In the genomic region with DNA sequence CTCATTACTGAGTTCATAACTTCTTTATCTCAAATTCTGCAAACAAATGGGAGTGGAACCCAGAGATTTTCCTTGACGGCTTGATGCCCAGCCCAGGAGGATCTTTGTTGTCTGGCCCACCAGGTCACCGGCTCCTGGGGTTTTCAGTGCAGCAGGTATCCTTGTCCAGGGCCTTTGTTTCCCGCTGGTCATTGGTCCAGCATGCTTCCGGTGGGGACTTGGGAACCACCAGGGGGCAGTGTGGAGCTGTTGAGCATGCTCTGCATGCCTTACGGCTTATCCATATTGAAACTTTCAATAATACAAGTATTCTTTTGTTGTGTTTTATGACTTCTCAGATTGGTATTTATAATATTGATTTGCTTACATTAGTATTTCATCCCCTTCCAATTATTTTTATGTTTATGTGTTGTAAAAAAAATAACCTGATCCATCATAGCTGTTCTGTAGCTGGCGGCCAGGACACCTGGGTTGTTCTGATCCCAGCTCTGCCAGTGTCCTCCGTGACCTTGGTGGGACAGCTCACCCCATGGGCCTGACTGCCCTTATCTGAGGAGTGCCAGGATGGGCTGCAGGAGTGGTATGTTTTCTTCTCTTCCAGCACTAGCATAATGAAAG, we compare ENCODE assay signal across 8 cellular contexts.
A peak's percentile ranks its signal among the peaks of the same experiment; 100 is the strongest.
DNase-seq lines count a peak whose midpoint lies in the region; ATAC-seq lines count a peak whose summit lies in the region.

No MANE protein-coding gene starts in this region.

- ATAC-seq in GM19372 (IDR thresholded peaks at IDR 0.05; ENCODE audit: low read depth, unreplicated experiment), result peak; percentile 77

- DNase-seq in CD1c-positive myeloid dendritic cell (ENCODE audit: extremely low spot score) (peak; percentile 73), LoVo (ENCODE audit: low spot score) (peak; percentile 54), ecto neural progenitor cell (ENCODE audit: low spot score) (peak; percentile 77), GDM1 (lab: John Stamatoyannopoulos, UW) (no peak)
- DNase-seq in activated CD4-positive, alpha-beta T cell treated with anti-CD3 and anti-CD28 coated beads, Interleukin-2, amount 50 U/mL, for 1 hour, result peak; percentile 71
- peak; percentile 92 for DNase-seq in stimulated activated CD8-positive, alpha-beta memory T cell treated with anti-CD3 and anti-CD28 coated beads, Interleukin-4, amount 100 ng/mL, for 48 hours

- H3K36me3 ChIP-seq in mesodermal cell (ENCODE audit: control insufficient read depth, insufficient read depth, low read length), result peaks cover 13% of the 10 kb centered on the region

- no peak overlapping the region for H3K4me3 ChIP-seq in mesodermal cell (ENCODE audit: extremely low read depth, insufficient read depth, low read length, poor library complexity, severe bottlenecking)

- 68 to 71% methylated on average over 4 to 5 of the region's 7 CpGs for WGBS in mesodermal cell (ENCODE audit: insufficient coverage in 2 of 2), 2 experiments

- H3K4me1 ChIP-seq in mesodermal cell (ENCODE audit: control insufficient read depth, insufficient read depth, low read length, poor library complexity, severe bottlenecking), result peaks cover 61% of the 10 kb centered on the region

- H3K9me3 ChIP-seq in mesodermal cell (ENCODE audit: control insufficient read depth, low read length), result no peaks in the 10 kb centered on the region

- peak overlapping the region; percentile 5 for H3K27ac ChIP-seq in mesodermal cell (ENCODE audit: low read depth, low read length, severe bottlenecking)
